In genomic region chrX:127884921-127885320, GRCh38 we compare ENCODE assay signal across 7 cellular contexts.
"Had no signal": no experiment of that assay in that cellular context is flagged by ENCODE, and none has a peak within 500 bp of the region (broad histone marks: within the 10 kb centered on the region; RNA-seq: fewer than 3 reads in every experiment).

No MANE protein-coding gene starts in this region.

- H3K4me3 ChIP-seq: K562 had no signal

- DNase-seq: IMR-90, KBM-7, KG1 had no signal

- H3K27ac Mint-ChIP-seq: IgD-negative memory B cell had no signal

- H3K4me1 Mint-ChIP-seq: IgD-negative memory B cell had no signal

- H3K27ac ChIP-seq: HL-60 had no signal

- H3K27me3 Mint-ChIP-seq: IgD-negative memory B cell had no signal

- ATAC-seq: HepG2, K562 had no signal

- H3K4me3 Mint-ChIP-seq: IgD-negative memory B cell had no signal

- H3K36me3 Mint-ChIP-seq: IgD-negative memory B cell had no signal
